In genomic region chr12:106956048-106956935, GRCh38 we compare ENCODE assay signal across 8 cellular contexts. TPM values are rescaled to one million over a fixed set of nuclear protein-coding genes. Genes with fewer than 3 reads are reported as not detected.
DNase-seq lines count a peak whose midpoint lies in the region; ATAC-seq, FAIRE-seq and TF ChIP-seq lines count a peak whose summit lies in the region.

No MANE protein-coding gene starts in this region.

- 1% methylated on average over 23 of the region's 47 CpGs for WGBS in A549 (ENCODE audit: missing lambda C conversion rate)
- WGBS in lower leg skin, 2 donors = 1% methylated on average over 27 to 39 of the region's 47 CpGs

- CTCF ChIA-PET in A549 (lab: Yijun Ruan, JAX) = interaction anchor here (0.6 to 1.6 kb wide), 11 partner anchors 9 to 530 kb away, joined by 3 to 6 read pairs (median 3); no protein-coding TSS in a partner anchor

- peak in 1 of 2 experiments; percentile 35; a peak in 4 of 5 replicates for TF ChIP-seq RAD21 in A549 (conservative IDR thresholded peaks at IDR 0.05 in 1 of 2, IDR thresholded peaks at IDR 0.05 in 1 of 2)

- H3K4me1 ChIP-seq in A549 = peaks cover 29% of the 10 kb centered on the region; the same call in 2 of the 3 replicates

- no peak for FAIRE-seq in A549 (lab: Jason Lieb, UNC)

- H3K27ac ChIP-seq in A549 (peak overlapping the region; percentile 97 to 98), dorsolateral prefrontal cortex (peak overlapping the region; percentile 4 to 98 (median 93))

- intact Hi-C loops in dorsolateral prefrontal cortex (cut with DNase I) = loop anchor here (1.0 to 10.0 kb wide), 4 partner anchors 31 to 311 kb away; partner anchors contain the start of genes MTERF2 (in 2 of the 2) and RIC8B (in 1 of the 2)
- intact Hi-C loops in lower leg skin (cut with DNase I; ENCODE audit: low total_unique reads) = no loop called here

- H3K4me2 ChIP-seq in A549 = peak overlapping the region; percentile 84

- ATAC-seq in A549 (peak; percentile 71 to 75), GM18508 (IDR thresholded peaks at IDR 0.05; ENCODE audit: insufficient read depth, unreplicated experiment) (peak; percentile 14), HG03064 (IDR thresholded peaks at IDR 0.05; ENCODE audit: low read depth, unreplicated experiment) (peak; percentile 36)

- H3K4me3 ChIP-seq in A549 = peak overlapping the region; percentile 91
- H3K4me3 ChIP-seq in dorsolateral prefrontal cortex = peak overlapping the region; percentile 67 to 98 (median 91)
- peak overlapping the region; percentile 85 for H3K4me3 ChIP-seq in lower leg skin (ENCODE audit: low read depth, poor library complexity, severe bottlenecking)

- no peaks in the 10 kb centered on the region for H3K9me3 ChIP-seq in A549

- TF ChIP-seq POLR2A in A549 (IDR thresholded peaks at IDR 0.05; ENCODE audit: low read length) (peak; percentile 33; the same call in 1 of the 2 replicates), lower leg skin (IDR thresholded peaks at IDR 0.05) (no peak)

- TF ChIP-seq CTCF in A549 (IDR thresholded peaks at IDR 0.05) (peak; percentile 38; the same call in 2 of the 3 replicates), dorsolateral prefrontal cortex (IDR thresholded peaks at IDR 0.05 in 54 of 56, conservative IDR thresholded peaks at IDR 0.05 in 2 of 56; ENCODE audit: low read depth in 1 of 56, partially characterized antibody in 56 of 56) (peak in 6 of 56 donors; percentile 1 to 28 (median 16)), lower leg skin (IDR thresholded peaks at IDR 0.05) (no peak)

- H3K27me3 ChIP-seq in dorsolateral prefrontal cortex = no peaks in the 10 kb centered on the region

- peak; percentile 61 to 90 for DNase-seq in A549 (ENCODE audit: low read depth in 1 of 2, low spot score in 1 of 2)
- peak; percentile 68 for DNase-seq in NCI-H446 treated with DMSO at 0.1 percent for 48 hours (lab: John Stamatoyannopoulos, UW)
- DNase-seq in activated CD4-positive, alpha-beta T cell treated with anti-CD3 and anti-CD28 coated beads, Interleukin-2, amount 50 U/mL, for 24 hours (ENCODE audit: low read depth in 1 of 2, low spot score in 1 of 2) = peak; percentile 21 to 32
- DNase-seq in dorsolateral prefrontal cortex = peak; percentile 28 to 57 (median 45)
- DNase-seq in lower leg skin (ENCODE audit: low spot score in 2 of 2) = peak; percentile 59 to 93
- peak; percentile 56 for DNase-seq in stimulated activated CD4-positive, alpha-beta T cell treated with anti-CD3 and anti-CD28 coated beads, Interleukin-4, amount 100 ng/mL, for 1 hour

- POLR2A ChIA-PET in A549 (lab: Yijun Ruan, JAX) = interaction anchor here (0.6 to 2.6 kb wide), 13 partner anchors 8 to 793 kb away, joined by 3 to 24 read pairs (median 4); partner anchors contain the start of genes CRY1, MTERF2 and POLR3B

- TF ChIP-seq EP300 in A549 (IDR thresholded peaks at IDR 0.05) = no peak

TF ChIP-seq in A549, 52 proteins besides CTCF, POLR2A, EP300 and RAD21:
- TF ChIP-seq JUN (IDR thresholded peaks at IDR 0.05) (0 out of 5 replicates have a peak, but pooled peaks of 1 of the 2 experiments have one; percentile 47), PHF8 (IDR thresholded peaks at IDR 0.05; ENCODE audit: borderline replicate concordance, low read depth) (peak; percentile 10; the same call in 1 of the 2 replicates), EHF (CRISPR knock-in tag; IDR thresholded peaks at IDR 0.05) (no peak), MAFK (IDR thresholded peaks at IDR 0.05; ENCODE audit: partially characterized antibody) (peak; percentile 80), TFCP2L1 (CRISPR knock-in tag; IDR thresholded peaks at IDR 0.05) (0 out of 2 replicates have a peak, but pooled peaks have one; percentile 50), PBX3 (IDR thresholded peaks at IDR 0.05) (no peak), FOSB (CRISPR knock-in tag; IDR thresholded peaks at IDR 0.05) (0 out of 2 replicates have a peak, but pooled peaks have one; percentile 40), MAX (IDR thresholded peaks at IDR 0.05) (0 out of 2 replicates have a peak, but pooled peaks have one; percentile 33), SMC3 (IDR thresholded peaks at IDR 0.05) (peak; percentile 19; the same call in 1 of the 3 replicates), GATA3 (IDR thresholded peaks at IDR 0.05; ENCODE audit: borderline replicate concordance) (0 out of 2 replicates have a peak, but pooled peaks have one; percentile 8)
TF ChIP-seq in A549: peak in this region for 8.

RNA-seq across cellular contexts. Expression of gene TMEM263, which starts 0.6 kb away (rescaled TPM):
- polyA plus RNA-seq in A549 (2011; rRNA removed) = 35.9 and 45.6 TPM in 2 replicates
- 7.7 and 10.6 TPM in 2 replicates for polyA plus RNA-seq in A549 (2012; cell fraction: cytosol; rRNA removed)
- polyA plus RNA-seq in A549 (2012; cell fraction: nucleus; rRNA removed) = 5.6 and 5.9 TPM in 2 replicates
- 31.9 to 33.7 TPM (median 33.4 TPM) in 3 replicates for polyA plus RNA-seq in A549 (2017; fragmentation: RNase III; extraction: RNeasy Plus Mini Kit Qiagen cat#74134 plus additional on column Dnase treatment)
- polyA minus RNA-seq in A549 (2011; rRNA and poly(A)+ RNA removed) = 25.8 and 31.7 TPM in 2 replicates
- 10 to 100 TPM; 16.7 to 37.0 (median 26.8) TPM for total RNA-seq in dorsolateral prefrontal cortex
- total RNA-seq in lower leg skin = 10 to 100 TPM in 2 of 4 donors, 1 to 10 TPM in 2; 4.6 to 11.9 (median 10.0) TPM

RNA-seq across cellular contexts. Expression of gene MTERF2, which starts 30.7 kb away (rescaled TPM):
- polyA plus RNA-seq in A549 (2011; rRNA removed) (10.6 and 13.9 TPM in 2 replicates), A549 (2017; fragmentation: RNase III; extraction: RNeasy Plus Mini Kit Qiagen cat#74134 plus additional on column Dnase treatment) (11.7 to 14.5 TPM (median 12.2 TPM) in 3 replicates)
- 4.6 and 5.5 TPM in 2 replicates for polyA plus RNA-seq in A549 (2012; cell fraction: cytosol; rRNA removed)
- polyA plus RNA-seq in A549 (2012; cell fraction: nucleus; rRNA removed) = 4.0 and 6.6 TPM in 2 replicates
- polyA minus RNA-seq in A549 (2011; rRNA and poly(A)+ RNA removed) = 3.8 and 4.6 TPM in 2 replicates
- total RNA-seq in dorsolateral prefrontal cortex (10 to 100 TPM; 17.1 to 39.1 (median 25.8) TPM), lower leg skin (1 to 10 TPM; 3.7 to 9.8 (median 8.4) TPM)

Comparison
In these comparisons a context has a peak if more than half of its experiments do, and no peak if none do; other contexts are left out.
1. Peak in every context shown above with its lines: DNase-seq, ATAC-seq, H3K4me3 ChIP-seq and H3K27ac ChIP-seq.
2. ATAC-seq: peak in every context shown above with its lines; median percentile 73 in A549; 36 in HG03064; 14 in GM18508.